In the genomic region with DNA sequence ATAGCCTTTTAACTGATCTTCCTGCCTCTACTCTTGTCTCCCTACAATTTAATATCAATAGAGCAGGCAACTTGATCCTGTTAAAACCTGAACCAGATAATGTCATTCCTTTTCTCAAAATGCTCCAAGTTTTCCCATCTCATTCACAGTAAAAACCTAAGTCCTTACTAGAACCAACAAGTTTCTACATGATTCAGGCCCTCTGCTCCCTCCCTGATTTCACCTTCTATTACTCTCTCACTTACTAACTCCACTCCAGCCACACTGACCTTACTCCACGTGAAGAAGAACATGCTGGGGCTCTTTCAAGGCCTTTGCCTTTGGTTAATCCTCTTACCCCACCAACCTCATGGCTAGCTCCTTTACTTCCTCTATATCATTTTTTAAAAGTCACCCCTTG, we compare ENCODE assay signal across 33 cellular contexts.
"Had no signal": no experiment of that assay in that cellular context is flagged by ENCODE, and none has a peak within 500 bp of the region (broad histone marks: within the 10 kb centered on the region; RNA-seq: fewer than 3 reads in every experiment).

No MANE protein-coding gene starts in this region.

- H3K36me3 ChIP-seq: breast epithelium, WERI-Rb-1 had no signal

- H3K4me2 ChIP-seq: KMS-11, PC-9 had no signal

- H3K4me3 ChIP-seq: ascending aorta, breast epithelium, PC-9 had no signal

- DNase-seq: activated CD4-positive, alpha-beta T cell treated with anti-CD3 and anti-CD28 coated beads, Interleukin-2, amount 10 ng/mL, durations not matched to agents 24 days and 14 days; activated CD4-positive, alpha-beta T cell treated with anti-CD3 and anti-CD28 coated beads, Interleukin-2, amount 50 U/mL, for 4 hours; activated CD8-positive, alpha-beta T cell treated with anti-CD3 and anti-CD28 coated beads for 36 hours; activated gamma-delta T cell; activated naive CD4-positive, alpha-beta T cell treated with Interleukin-2 at 50 U/mL for 16 hours; activated naive CD8-positive, alpha-beta T cell treated with anti-CD3 and anti-CD28 coated beads, Interleukin-2, amount 10 ng/mL, durations not matched to agents 7 days and 5 days; activated T-cell treated with anti-CD3 and anti-CD28 coated beads, Interleukin-2, amount 50 U/mL, for 1 hour; activated T-cell treated with anti-CD3 and anti-CD28 coated beads, Interleukin-2, amount 50 U/mL, for 72 hours; amygdala; caudate nucleus; cerebellar nuclear complex; NCI-H1105; NCI-H1417 treated with DMSO at 0.1 percent for 48 hours; NCI-H187 treated with DMSO at 0.1 percent for 48 hours; NCI-H2081; NCI-H2171 treated with DMSO at 0.1 percent for 48 hours; NCI-H2227 treated with DMSO at 0.1 percent for 48 hours; NCI-H446; NCI-H524; NCI-H69; PC-9; SW 1271; T-helper 1 cell; T-helper 2 cell; T-helper 9 cell; WERI-Rb-1 had no signal

- H3K27ac ChIP-seq: ascending aorta, breast epithelium, KMS-11, PC-9, RWPE1, WERI-Rb-1 had no signal

- H3K27me3 Mint-ChIP-seq: activated CD4-positive, alpha-beta T cell treated with anti-CD3 and anti-CD28 coated beads, Interleukin-2, amount 10 ng/mL, durations not matched to agents 24 days and 14 days; activated CD8-positive, alpha-beta T cell treated with anti-CD3 and anti-CD28 coated beads for 36 hours; activated naive CD4-positive, alpha-beta T cell treated with anti-CD3 and anti-CD28 coated beads, Interleukin-2, amount 50 U/mL, for 24 hours; activated naive CD8-positive, alpha-beta T cell treated with anti-CD3 and anti-CD28 coated beads, Interleukin-2, amount 10 ng/mL, durations not matched to agents 7 days and 5 days had no signal

- FAIRE-seq: RCC 7860 had no signal

- H3K9me3 ChIP-seq: ascending aorta, breast epithelium had no signal

- H2AFZ ChIP-seq: PC-9 had no signal

- H3K4me1 Mint-ChIP-seq: activated CD4-positive, alpha-beta T cell treated with anti-CD3 and anti-CD28 coated beads, Interleukin-2, amount 10 ng/mL, durations not matched to agents 24 days and 14 days; activated naive CD4-positive, alpha-beta T cell treated with anti-CD3 and anti-CD28 coated beads, Interleukin-2, amount 50 U/mL, for 24 hours; activated naive CD8-positive, alpha-beta T cell treated with anti-CD3 and anti-CD28 coated beads, Interleukin-2, amount 10 ng/mL, durations not matched to agents 7 days and 5 days had no signal

- H3K4me1 ChIP-seq: breast epithelium had no signal

- H3K4me3 Mint-ChIP-seq: activated CD4-positive, alpha-beta T cell treated with anti-CD3 and anti-CD28 coated beads, Interleukin-2, amount 10 ng/mL, durations not matched to agents 24 days and 14 days; activated CD8-positive, alpha-beta T cell treated with anti-CD3 and anti-CD28 coated beads for 36 hours; activated naive CD4-positive, alpha-beta T cell treated with anti-CD3 and anti-CD28 coated beads, Interleukin-2, amount 50 U/mL, for 24 hours; activated naive CD8-positive, alpha-beta T cell treated with anti-CD3 and anti-CD28 coated beads, Interleukin-2, amount 10 ng/mL, durations not matched to agents 7 days and 5 days; activated T-cell treated with anti-CD3 and anti-CD28 coated beads, Interleukin-2, amount 50 U/mL, for 72 hours had no signal

- H3K9ac ChIP-seq: KMS-11 had no signal

- H3K9me3 Mint-ChIP-seq: activated CD4-positive, alpha-beta T cell treated with anti-CD3 and anti-CD28 coated beads, Interleukin-2, amount 10 ng/mL, durations not matched to agents 24 days and 14 days; activated CD8-positive, alpha-beta T cell treated with anti-CD3 and anti-CD28 coated beads for 36 hours; activated naive CD4-positive, alpha-beta T cell treated with anti-CD3 and anti-CD28 coated beads, Interleukin-2, amount 50 U/mL, for 24 hours; activated T-cell treated with anti-CD3 and anti-CD28 coated beads, Interleukin-2, amount 50 U/mL, for 72 hours; activated T-helper 2 cell treated with anti-CD3 and anti-CD28 coated beads, Interferon-gamma antibody, Interleukin-2, Interleukin-4, amounts not matched to agents 10 μg/mL and 5 μg/mL and 100 μg/mL, durations not matched to agents 14 hours and 24 hours and 36 hours had no signal

- H3K27ac Mint-ChIP-seq: activated CD4-positive, alpha-beta T cell treated with anti-CD3 and anti-CD28 coated beads, Interleukin-2, amount 10 ng/mL, durations not matched to agents 24 days and 14 days; activated CD8-positive, alpha-beta T cell treated with anti-CD3 and anti-CD28 coated beads for 36 hours; activated naive CD4-positive, alpha-beta T cell treated with anti-CD3 and anti-CD28 coated beads, Interleukin-2, amount 50 U/mL, for 24 hours; activated naive CD8-positive, alpha-beta T cell treated with anti-CD3 and anti-CD28 coated beads, Interleukin-2, amount 10 ng/mL, durations not matched to agents 7 days and 5 days; activated T-cell treated with anti-CD3 and anti-CD28 coated beads, Interleukin-2, amount 50 U/mL, for 72 hours; activated T-helper 2 cell treated with anti-CD3 and anti-CD28 coated beads, Interferon-gamma antibody, Interleukin-2, Interleukin-4, amounts not matched to agents 10 μg/mL and 5 μg/mL and 100 μg/mL, durations not matched to agents 14 hours and 24 hours and 36 hours had no signal

- H3K27me3 ChIP-seq: ascending aorta, breast epithelium had no signal
